Comparison of ENCODE assay signal across 1 cellular context in genomic region chr1:184047541-184047940, GRCh38. TPM values are rescaled to one million over a fixed set of nuclear protein-coding genes. Genes with fewer than 3 reads are reported as not detected.
"Had no signal": no experiment of that assay in that cellular context is flagged by ENCODE, and none has a peak within 500 bp of the region (broad histone marks: within the 10 kb centered on the region; RNA-seq: fewer than 3 reads in every experiment).

No MANE protein-coding gene starts in this region.

RNA-seq across cellular contexts. Expression of gene COLGALT2, which starts 10.0 kb away (rescaled TPM):
- total RNA-seq: bronchial epithelial cell had no signal
